In genomic region chr15:32715276-32715675, GRCh38 we compare ENCODE assay signal across 2 cellular contexts.
TF ChIP-seq lines count a peak whose summit lies in the region.

No MANE protein-coding gene starts in this region.

TF ChIP-seq in SK-N-SH, 30 proteins besides CTCF, POLR2A, EP300 and RAD21 (continued from another document):
- no peak for TF ChIP-seq PBX3 (IDR thresholded peaks at IDR 0.05)
- TF ChIP-seq USF2 (IDR thresholded peaks at IDR 0.05; ENCODE audit: borderline replicate concordance, low read depth, low read length), result no peak
- TF ChIP-seq EZH2phosphoT487 (IDR thresholded peaks at IDR 0.05; ENCODE audit: borderline replicate concordance, low read depth), result no peak
- no peak for TF ChIP-seq POLR2AphosphoS5 (IDR thresholded peaks at IDR 0.05; ENCODE audit: low read depth, low read length)
- no peak for TF ChIP-seq SMC3 (IDR thresholded peaks at IDR 0.05; ENCODE audit: low read depth, low read length)
- TF ChIP-seq ZBTB33 (IDR thresholded peaks at IDR 0.05; ENCODE audit: borderline replicate concordance, low read depth), result no peak
- no peak for TF ChIP-seq MXI1 (IDR thresholded peaks at IDR 0.05; ENCODE audit: low read depth, low read length)
- TF ChIP-seq GATA2 (CRISPR knock-in tag; IDR thresholded peaks at IDR 0.05), result no peak
- TF ChIP-seq TEAD4 (IDR thresholded peaks at IDR 0.05; ENCODE audit: borderline replicate concordance, insufficient read depth), result no peak
- no peak for TF ChIP-seq NFIC (IDR thresholded peaks at IDR 0.05; ENCODE audit: borderline replicate concordance)
- no peak for TF ChIP-seq SIN3A (IDR thresholded peaks at IDR 0.05; ENCODE audit: borderline replicate concordance, low read depth, low read length)
- TF ChIP-seq CHD2 (IDR thresholded peaks at IDR 0.05; ENCODE audit: low read length, partially characterized antibody), result no peak
- TF ChIP-seq TAF1 (IDR thresholded peaks at IDR 0.05; ENCODE audit: borderline replicate concordance, low read depth, low read length), result no peak
- no peak for TF ChIP-seq RFX5 (IDR thresholded peaks at IDR 0.05; ENCODE audit: low read length)

TF ChIP-seq in SK-N-SH treated with all-trans-retinoic acid at 6 μM for 48 hours, 23 proteins besides CTCF, POLR2A, EP300 and RAD21 (continued from another document):
- no peak for TF ChIP-seq POU6F1 (CRISPR knock-in tag; IDR thresholded peaks at IDR 0.05; ENCODE audit: borderline replicate concordance, low read depth)
- TF ChIP-seq ZNF565 (CRISPR knock-in tag; conservative IDR thresholded peaks at IDR 0.05; ENCODE audit: low read depth), result no peak
TF ChIP-seq in SK-N-SH treated with all-trans-retinoic acid at 6 μM for 48 hours: peak in this region for 0.
